Comparison of ENCODE assay signal across 1 cellular context in genomic region chr1:206059354-206059915, GRCh38.
TF ChIP-seq lines count a peak whose summit lies in the region.

No MANE protein-coding gene starts in this region.

TF ChIP-seq in GM23338, 12 proteins besides CTCF, POLR2A, EP300 and RAD21:
- TF ChIP-seq, protein P1, sequence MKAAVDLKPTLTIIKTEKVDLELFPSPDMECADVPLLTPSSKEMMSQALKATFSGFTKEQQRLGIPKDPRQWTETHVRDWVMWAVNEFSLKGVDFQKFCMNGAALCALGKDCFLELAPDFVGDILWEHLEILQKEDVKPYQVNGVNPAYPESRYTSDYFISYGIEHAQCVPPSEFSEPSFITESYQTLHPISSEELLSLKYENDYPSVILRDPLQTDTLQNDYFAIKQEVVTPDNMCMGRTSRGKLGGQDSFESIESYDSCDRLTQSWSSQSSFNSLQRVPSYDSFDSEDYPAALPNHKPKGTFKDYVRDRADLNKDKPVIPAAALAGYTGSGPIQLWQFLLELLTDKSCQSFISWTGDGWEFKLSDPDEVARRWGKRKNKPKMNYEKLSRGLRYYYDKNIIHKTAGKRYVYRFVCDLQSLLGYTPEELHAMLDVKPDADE (IDR thresholded peaks at IDR 0.05): no peak
- TF ChIP-seq ZNF331 (CRISPR knock-in tag; IDR thresholded peaks at IDR 0.05; ENCODE audit: low read depth) (no peak), NANOG (IDR thresholded peaks at IDR 0.05; ENCODE audit: borderline replicate concordance) (no peak), POLR2AphosphoS5 (IDR thresholded peaks at IDR 0.05; ENCODE audit: low read depth) (no peak), REST (IDR thresholded peaks at IDR 0.05; ENCODE audit: unreplicated experiment) (no peak), EZH2 (IDR thresholded peaks at IDR 0.05; ENCODE audit: low read depth, unreplicated experiment) (no peak), EZH2phosphoT487 (IDR thresholded peaks at IDR 0.05; ENCODE audit: unreplicated experiment) (no peak), ZNF114 (CRISPR knock-in tag; IDR thresholded peaks at IDR 0.05) (no peak), JUNB (IDR thresholded peaks at IDR 0.05; ENCODE audit: unreplicated experiment) (no peak), STAT1 (IDR thresholded peaks at IDR 0.05; ENCODE audit: unreplicated experiment) (no peak), CREB1 (CRISPR knock-in tag; IDR thresholded peaks at IDR 0.05; ENCODE audit: low read depth) (no peak)
- TF ChIP-seq, protein P2, sequence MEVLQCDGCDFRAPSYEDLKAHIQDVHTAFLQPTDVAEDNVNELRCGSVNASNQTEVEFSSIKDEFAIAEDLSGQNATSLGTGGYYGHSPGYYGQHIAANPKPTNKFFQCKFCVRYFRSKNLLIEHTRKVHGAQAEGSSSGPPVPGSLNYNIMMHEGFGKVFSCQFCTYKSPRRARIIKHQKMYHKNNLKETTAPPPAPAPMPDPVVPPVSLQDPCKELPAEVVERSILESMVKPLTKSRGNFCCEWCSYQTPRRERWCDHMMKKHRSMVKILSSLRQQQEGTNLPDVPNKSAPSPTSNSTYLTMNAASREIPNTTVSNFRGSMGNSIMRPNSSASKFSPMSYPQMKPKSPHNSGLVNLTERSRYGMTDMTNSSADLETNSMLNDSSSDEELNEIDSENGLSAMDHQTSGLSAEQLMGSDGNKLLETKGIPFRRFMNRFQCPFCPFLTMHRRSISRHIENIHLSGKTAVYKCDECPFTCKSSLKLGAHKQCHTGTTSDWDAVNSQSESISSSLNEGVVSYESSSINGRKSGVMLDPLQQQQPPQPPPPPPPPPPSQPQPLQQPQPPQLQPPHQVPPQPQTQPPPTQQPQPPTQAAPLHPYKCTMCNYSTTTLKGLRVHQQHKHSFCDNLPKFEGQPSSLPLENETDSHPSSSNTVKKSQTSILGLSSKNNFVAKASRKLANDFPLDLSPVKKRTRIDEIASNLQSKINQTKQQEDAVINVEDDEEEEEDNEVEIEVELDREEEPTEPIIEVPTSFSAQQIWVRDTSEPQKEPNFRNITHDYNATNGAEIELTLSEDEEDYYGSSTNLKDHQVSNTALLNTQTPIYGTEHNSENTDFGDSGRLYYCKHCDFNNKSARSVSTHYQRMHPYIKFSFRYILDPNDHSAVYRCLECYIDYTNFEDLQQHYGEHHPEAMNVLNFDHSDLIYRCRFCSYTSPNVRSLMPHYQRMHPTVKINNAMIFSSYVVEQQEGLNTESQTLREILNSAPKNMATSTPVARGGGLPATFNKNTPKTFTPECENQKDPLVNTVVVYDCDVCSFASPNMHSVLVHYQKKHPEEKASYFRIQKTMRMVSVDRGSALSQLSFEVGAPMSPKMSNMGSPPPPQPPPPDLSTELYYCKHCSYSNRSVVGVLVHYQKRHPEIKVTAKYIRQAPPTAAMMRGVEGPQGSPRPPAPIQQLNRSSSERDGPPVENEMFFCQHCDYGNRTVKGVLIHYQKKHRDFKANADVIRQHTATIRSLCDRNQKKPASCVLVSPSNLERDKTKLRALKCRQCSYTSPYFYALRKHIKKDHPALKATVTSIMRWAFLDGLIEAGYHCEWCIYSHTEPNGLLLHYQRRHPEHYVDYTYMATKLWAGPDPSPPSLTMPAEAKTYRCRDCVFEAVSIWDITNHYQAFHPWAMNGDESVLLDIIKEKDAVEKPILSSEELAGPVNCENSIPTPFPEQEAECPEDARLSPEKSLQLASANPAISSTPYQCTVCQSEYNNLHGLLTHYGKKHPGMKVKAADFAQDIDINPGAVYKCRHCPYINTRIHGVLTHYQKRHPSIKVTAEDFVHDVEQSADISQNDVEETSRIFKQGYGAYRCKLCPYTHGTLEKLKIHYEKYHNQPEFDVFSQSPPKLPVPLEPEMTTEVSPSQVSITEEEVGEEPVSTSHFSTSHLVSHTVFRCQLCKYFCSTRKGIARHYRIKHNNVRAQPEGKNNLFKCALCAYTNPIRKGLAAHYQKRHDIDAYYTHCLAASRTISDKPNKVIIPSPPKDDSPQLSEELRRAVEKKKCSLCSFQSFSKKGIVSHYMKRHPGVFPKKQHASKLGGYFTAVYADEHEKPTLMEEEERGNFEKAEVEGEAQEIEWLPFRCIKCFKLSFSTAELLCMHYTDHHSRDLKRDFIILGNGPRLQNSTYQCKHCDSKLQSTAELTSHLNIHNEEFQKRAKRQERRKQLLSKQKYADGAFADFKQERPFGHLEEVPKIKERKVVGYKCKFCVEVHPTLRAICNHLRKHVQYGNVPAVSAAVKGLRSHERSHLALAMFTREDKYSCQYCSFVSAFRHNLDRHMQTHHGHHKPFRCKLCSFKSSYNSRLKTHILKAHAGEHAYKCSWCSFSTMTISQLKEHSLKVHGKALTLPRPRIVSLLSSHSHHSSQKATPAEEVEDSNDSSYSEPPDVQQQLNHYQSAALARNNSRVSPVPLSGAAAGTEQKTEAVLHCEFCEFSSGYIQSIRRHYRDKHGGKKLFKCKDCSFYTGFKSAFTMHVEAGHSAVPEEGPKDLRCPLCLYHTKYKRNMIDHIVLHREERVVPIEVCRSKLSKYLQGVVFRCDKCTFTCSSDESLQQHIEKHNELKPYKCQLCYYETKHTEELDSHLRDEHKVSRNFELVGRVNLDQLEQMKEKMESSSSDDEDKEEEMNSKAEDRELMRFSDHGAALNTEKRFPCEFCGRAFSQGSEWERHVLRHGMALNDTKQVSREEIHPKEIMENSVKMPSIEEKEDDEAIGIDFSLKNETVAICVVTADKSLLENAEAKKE (CRISPR knock-in tag; IDR thresholded peaks at IDR 0.05): no peak
TF ChIP-seq in GM23338: peak in this region for 0.
